ENCODE assay signal across 20 cellular contexts in genomic region chr11:5621580-5621979, GRCh38. TPM values are rescaled to one million over a fixed set of nuclear protein-coding genes. Genes with fewer than 3 reads are reported as not detected.
DNase-seq lines count a peak whose midpoint lies in the region; ATAC-seq and TF ChIP-seq lines count a peak whose summit lies in the region.
"Had no signal": no experiment of that assay in that cellular context is flagged by ENCODE, and none has a peak within 500 bp of the region (broad histone marks: within the 10 kb centered on the region; RNA-seq: fewer than 3 reads in every experiment).

No MANE protein-coding gene starts in this region.

- no peaks in the 10 kb centered on the region for H3K27me3 ChIP-seq in upper lobe of right lung
- H3K27me3 ChIP-seq: right atrium auricular region had no signal

- H3K27ac Mint-ChIP-seq in activated CD8-positive, alpha-beta memory T cell treated with anti-CD3 and anti-CD28 coated beads, Interleukin-2, amount 10 ng/mL, durations not matched to agents 7 days and 5 days = peak overlapping the region; percentile 40
- H3K27ac Mint-ChIP-seq in chondrocyte (ENCODE audit: unreplicated experiment) (peak overlapping the region; percentile 81), mesothelial cell of epicardium (peak overlapping the region; percentile 97)
- no peak overlapping the region for H3K27ac Mint-ChIP-seq in stimulated activated memory B cell treated with anti-CD40 and anti-IgM and Interleukin-4, amounts not matched to agents 10 μg/mL and 1 μg/mL and 100 μg/mL, for 72 hours

- intact Hi-C loops in upper lobe of right lung (cut with DNase I) = no loop called here

- no peak for ATAC-seq in activated CD8-positive, alpha-beta memory T cell treated with anti-CD3 and anti-CD28 coated beads, Interleukin-2, amount 10 ng/mL, durations not matched to agents 7 days and 5 days
- ATAC-seq in upper lobe of right lung (no peak), GM21515 (IDR thresholded peaks at IDR 0.05; ENCODE audit: unreplicated experiment) (no peak)
- no peak for ATAC-seq in stimulated activated memory B cell treated with anti-CD40 and anti-IgM and Interleukin-4, amounts not matched to agents 10 μg/mL and 1 μg/mL and 100 μg/mL, for 72 hours

- H3K4me1 ChIP-seq in upper lobe of right lung = peaks cover 28% of the 10 kb centered on the region

- peaks cover 22% of the 10 kb centered on the region for H3K4me1 Mint-ChIP-seq in activated CD8-positive, alpha-beta memory T cell treated with anti-CD3 and anti-CD28 coated beads, Interleukin-2, amount 10 ng/mL, durations not matched to agents 7 days and 5 days
- H3K4me1 Mint-ChIP-seq in chondrocyte (ENCODE audit: low read depth) (peaks cover 54% of the 10 kb centered on the region), mesothelial cell of epicardium (peaks cover 36% of the 10 kb centered on the region)
- peaks cover 23% of the 10 kb centered on the region for H3K4me1 Mint-ChIP-seq in stimulated activated memory B cell treated with anti-CD40 and anti-IgM and Interleukin-4, amounts not matched to agents 10 μg/mL and 1 μg/mL and 100 μg/mL, for 72 hours

- no peaks in the 10 kb centered on the region for H3K9me3 Mint-ChIP-seq in activated CD8-positive, alpha-beta memory T cell treated with anti-CD3 and anti-CD28 coated beads, Interleukin-2, amount 10 ng/mL, durations not matched to agents 7 days and 5 days (ENCODE audit: low read depth)
- no peaks in the 10 kb centered on the region for H3K9me3 Mint-ChIP-seq in chondrocyte (ENCODE audit: low read depth)
- H3K9me3 Mint-ChIP-seq in mesothelial cell of epicardium = no peaks in the 10 kb centered on the region
- no peaks in the 10 kb centered on the region for H3K9me3 Mint-ChIP-seq in stimulated activated memory B cell treated with anti-CD40 and anti-IgM and Interleukin-4, amounts not matched to agents 10 μg/mL and 1 μg/mL and 100 μg/mL, for 72 hours

- DNase-seq in activated CD8-positive, alpha-beta memory T cell treated with anti-CD3 and anti-CD28 coated beads, Interleukin-2, amount 10 ng/mL, durations not matched to agents 7 days and 5 days = no peak
- no peak for DNase-seq in activated CD8-positive, alpha-beta memory T cell treated with anti-CD3 and anti-CD28 coated beads, Interleukin-2, amount 50 U/mL, for 4 hours
- DNase-seq in chondrocyte (ENCODE audit: low spot score) = no peak
- DNase-seq in mesothelial cell of epicardium (ENCODE audit: low spot score in 2 of 2, unreplicated experiment in 2 of 2) = no peak
- no peak for DNase-seq in upper lobe of right lung
- no peak for DNase-seq in mucosa of gallbladder (ENCODE audit: low spot score)
- DNase-seq: 8988T; activated CD4-positive, alpha-beta T cell treated with anti-CD3 and anti-CD28 coated beads for 4 hours; activated effector memory CD4-positive, alpha-beta T cell treated with anti-CD3 and anti-CD28 coated beads, Interleukin-2, amount 50 U/mL, for 16 hours; amygdala; GOT3; hypothalamus; kidney; MM.1S; NCI-H1694 had no signal

- no peak overlapping the region for H3K4me3 ChIP-seq in upper lobe of right lung
- H3K4me3 ChIP-seq: mucosa of descending colon, right atrium auricular region had no signal

- peak overlapping the region; percentile 24 for H3K27ac ChIP-seq in upper lobe of right lung
- H3K27ac ChIP-seq: C4-2B had no signal

- H3K36me3 ChIP-seq in upper lobe of right lung = no peaks in the 10 kb centered on the region
- H3K36me3 ChIP-seq: right atrium auricular region had no signal

- H3K9me3 ChIP-seq in upper lobe of right lung = no peaks in the 10 kb centered on the region
- H3K9me3 ChIP-seq: mucosa of descending colon, right atrium auricular region had no signal

- CTCF ChIA-PET in activated CD8-positive, alpha-beta memory T cell treated with anti-CD3 and anti-CD28 coated beads, Interleukin-2, amount 10 ng/mL, durations not matched to agents 7 days and 5 days (lab: Charles Lee) = interaction anchor here (1.1 to 1.2 kb wide), 2 partner anchors 13 to 21 kb away, joined by 3 to 5 read pairs; no protein-coding TSS in a partner anchor

- H3K4me3 Mint-ChIP-seq in activated CD8-positive, alpha-beta memory T cell treated with anti-CD3 and anti-CD28 coated beads, Interleukin-2, amount 10 ng/mL, durations not matched to agents 7 days and 5 days = no peak overlapping the region
- H3K4me3 Mint-ChIP-seq in chondrocyte (ENCODE audit: unreplicated experiment) = no peak overlapping the region
- no peak overlapping the region for H3K4me3 Mint-ChIP-seq in mesothelial cell of epicardium
- no peak overlapping the region for H3K4me3 Mint-ChIP-seq in stimulated activated memory B cell treated with anti-CD40 and anti-IgM and Interleukin-4, amounts not matched to agents 10 μg/mL and 1 μg/mL and 100 μg/mL, for 72 hours

- no peaks in the 10 kb centered on the region for H3K27me3 Mint-ChIP-seq in activated CD8-positive, alpha-beta memory T cell treated with anti-CD3 and anti-CD28 coated beads, Interleukin-2, amount 10 ng/mL, durations not matched to agents 7 days and 5 days
- H3K27me3 Mint-ChIP-seq in chondrocyte (ENCODE audit: low read depth) = no peaks in the 10 kb centered on the region
- H3K27me3 Mint-ChIP-seq in mesothelial cell of epicardium (ENCODE audit: low read depth) = no peaks in the 10 kb centered on the region
- H3K27me3 Mint-ChIP-seq in stimulated activated memory B cell treated with anti-CD40 and anti-IgM and Interleukin-4, amounts not matched to agents 10 μg/mL and 1 μg/mL and 100 μg/mL, for 72 hours = no peaks in the 10 kb centered on the region

- H3K36me3 Mint-ChIP-seq in activated CD8-positive, alpha-beta memory T cell treated with anti-CD3 and anti-CD28 coated beads, Interleukin-2, amount 10 ng/mL, durations not matched to agents 7 days and 5 days = peaks cover 23% of the 10 kb centered on the region
- no peaks in the 10 kb centered on the region for H3K36me3 Mint-ChIP-seq in chondrocyte (ENCODE audit: low read depth)
- peaks cover 2% of the 10 kb centered on the region for H3K36me3 Mint-ChIP-seq in mesothelial cell of epicardium
- peaks cover 4% of the 10 kb centered on the region for H3K36me3 Mint-ChIP-seq in stimulated activated memory B cell treated with anti-CD40 and anti-IgM and Interleukin-4, amounts not matched to agents 10 μg/mL and 1 μg/mL and 100 μg/mL, for 72 hours

- no peak for TF ChIP-seq CTCF in chondrocyte (IDR thresholded peaks at IDR 0.05)
- TF ChIP-seq CTCF in mesothelial cell of epicardium (IDR thresholded peaks at IDR 0.05; ENCODE audit: unreplicated experiment) = no peak
- TF ChIP-seq CTCF in upper lobe of right lung (IDR thresholded peaks at IDR 0.05) = no peak

RNA-seq across cellular contexts. Expression of gene TRIM34, which starts 3.2 kb away (rescaled TPM):
- total RNA-seq in activated CD8-positive, alpha-beta memory T cell treated with anti-CD3 and anti-CD28 coated beads, Interleukin-2, amount 10 ng/mL, durations not matched to agents 7 days and 5 days = 10 to 100 TPM; 13.1 to 16.1 TPM
- 1.6 to 4.0 TPM (median 2.1 TPM) in 3 replicates for total RNA-seq in chondrocyte
- total RNA-seq in mesothelial cell of epicardium = 5.0 to 7.1 TPM (median 5.1 TPM) in 3 replicates
- 10.4 TPM for total RNA-seq in upper lobe of right lung
- 8.6 TPM for total RNA-seq in mucosa of gallbladder

RNA-seq across cellular contexts. Expression of gene TRIM6, which starts 25.1 kb away (rescaled TPM):
- 1 to 10 TPM in 1 of 2 experiments, under 1 TPM in 1; 0.37 to 1.5 TPM for total RNA-seq in activated CD8-positive, alpha-beta memory T cell treated with anti-CD3 and anti-CD28 coated beads, Interleukin-2, amount 10 ng/mL, durations not matched to agents 7 days and 5 days
- 1.5 to 2.3 TPM (median 2.1 TPM) in 3 replicates for total RNA-seq in chondrocyte
- 13.4 to 14.6 TPM (median 14.0 TPM) in 3 replicates for total RNA-seq in mesothelial cell of epicardium
- 2.4 TPM for total RNA-seq in upper lobe of right lung
- 2.1 TPM for total RNA-seq in mucosa of gallbladder

RNA-seq across cellular contexts. Expression of gene OR52B6, which starts 40.9 kb away (rescaled TPM):
- total RNA-seq in activated CD8-positive, alpha-beta memory T cell treated with anti-CD3 and anti-CD28 coated beads, Interleukin-2, amount 10 ng/mL, durations not matched to agents 7 days and 5 days = not detected
- total RNA-seq in chondrocyte = not detected in 3 replicates
- not detected in 3 replicates for total RNA-seq in mesothelial cell of epicardium
- not detected for total RNA-seq in upper lobe of right lung
- not detected for total RNA-seq in mucosa of gallbladder
- total RNA-seq: kidney, mucosa of descending colon, right atrium auricular region had no signal
